In the genomic region with DNA sequence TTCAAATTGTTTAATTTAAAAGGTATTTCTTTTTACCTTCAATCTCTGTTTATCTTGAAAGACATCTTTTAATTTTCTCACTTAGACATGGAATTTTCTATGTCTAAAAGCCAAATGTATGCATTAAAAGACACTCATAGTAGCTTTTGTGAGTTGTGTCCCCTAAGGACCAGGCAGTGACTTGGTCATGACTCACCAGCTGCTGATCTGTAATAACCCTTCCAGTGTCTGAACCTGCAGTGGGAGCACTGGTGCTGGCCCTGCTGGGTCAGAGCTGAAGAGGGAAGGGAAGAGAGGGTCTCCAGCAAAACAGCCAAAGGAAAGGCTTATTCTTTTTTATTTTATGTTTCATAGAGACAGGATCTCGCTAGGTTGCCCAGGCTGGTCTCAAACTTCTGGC, we compare ENCODE assay signal across 17 cellular contexts. TPM values are rescaled to one million over a fixed set of nuclear protein-coding genes. Genes with fewer than 3 reads are reported as not detected.
DNase-seq lines count a peak whose midpoint lies in the region; ATAC-seq and TF ChIP-seq lines count a peak whose summit lies in the region.
"Had no signal": no experiment of that assay in that cellular context is flagged by ENCODE, and none has a peak within 500 bp of the region (broad histone marks: within the 10 kb centered on the region; RNA-seq: fewer than 3 reads in every experiment).

No MANE protein-coding gene starts in this region.

- H3K27ac ChIP-seq in brain microvascular endothelial cell = no peak overlapping the region
- H3K27ac ChIP-seq: PC-9 had no signal

- ATAC-seq in HG02642 (IDR thresholded peaks at IDR 0.05; ENCODE audit: poor library complexity, unreplicated experiment) = no peak

- H3K36me3 ChIP-seq in brain microvascular endothelial cell (replicated peaks) = no peaks in the 10 kb centered on the region

- DNase-seq in Caki2 (ENCODE audit: low read depth) (peak; percentile 6), LoVo (ENCODE audit: low spot score) (peak; percentile 8), brain microvascular endothelial cell (peak; percentile 35), islet precursor cell (peak; percentile 58), middle frontal gyrus (ENCODE audit: extremely low spot score, low spot score) (no peak), cerebellar nuclear complex (lab: John Stamatoyannopoulos, UW) (no peak), NOMO-1 treated with DMSO at 0.1 percent for 48 hours (lab: John Stamatoyannopoulos, UW; ENCODE audit: unreplicated experiment) (no peak)
- DNase-seq: amygdala, cortex of kidney, NCI-H2029, NCI-H524 had no signal

- H3K27me3 ChIP-seq in brain microvascular endothelial cell (replicated peaks) = no peaks in the 10 kb centered on the region

- in situ Hi-C loops in Caki2 (cut with HindIII; ENCODE audit: low pct_unique_long_range_greater_than_20kb, low sequenced_read_pairs) (no loop called here), brain microvascular endothelial cell (cut with HindIII; ENCODE audit: low pct_ligation_motif_present, low sequenced_read_pairs) (no loop called here)

- no peak for TF ChIP-seq CTCF in brain microvascular endothelial cell (IDR thresholded peaks at IDR 0.05; ENCODE audit: low read depth, low read length, missing control alignments)

- H3K4me3 ChIP-seq in brain microvascular endothelial cell (ENCODE audit: low read depth, low read length) = no peak overlapping the region
- H3K4me3 ChIP-seq: lung, PC-9 had no signal

RNA-seq across cellular contexts. Expression of a gene that starts 31.1 kb away (rescaled TPM):
- 4.1 and 5.7 TPM in 2 replicates for total RNA-seq in Caki2 (2014; rRNA removed; shearing (Covaris generic); ENCODE audit: low replicate concordance)
- total RNA-seq: B cell; T-helper 1 cell treated with Interleukin-12 subunit alpha and Interleukin-12 subunit beta and Interleukin-4 antibody, amounts not matched to agents 30 ng/mL and 1 ng/mL, for 36 hours had no signal

RNA-seq across cellular contexts. Expression of a gene that starts 52.5 kb away (rescaled TPM):
- 8.7 and 16.2 TPM in 2 replicates for total RNA-seq in Caki2 (2014; rRNA removed; shearing (Covaris generic); ENCODE audit: low replicate concordance)
- total RNA-seq: neural crest cell; T-helper 1 cell treated with Interleukin-12 subunit alpha and Interleukin-12 subunit beta and Interleukin-4 antibody, amounts not matched to agents 30 ng/mL and 1 ng/mL, for 36 hours had no signal

Comparison
In these comparisons a context has a peak if more than half of its experiments do, and no peak if none do; other contexts are left out.
1. DNase-seq: peak in Caki2 (single experiment), LoVo (single experiment), brain microvascular endothelial cell (single experiment) and islet precursor cell (single experiment); none in middle frontal gyrus (single experiment), cerebellar nuclear complex (0 of 2) and NOMO-1 treated with DMSO at 0.1 percent for 48 hours (single experiment).